In the genomic region with DNA sequence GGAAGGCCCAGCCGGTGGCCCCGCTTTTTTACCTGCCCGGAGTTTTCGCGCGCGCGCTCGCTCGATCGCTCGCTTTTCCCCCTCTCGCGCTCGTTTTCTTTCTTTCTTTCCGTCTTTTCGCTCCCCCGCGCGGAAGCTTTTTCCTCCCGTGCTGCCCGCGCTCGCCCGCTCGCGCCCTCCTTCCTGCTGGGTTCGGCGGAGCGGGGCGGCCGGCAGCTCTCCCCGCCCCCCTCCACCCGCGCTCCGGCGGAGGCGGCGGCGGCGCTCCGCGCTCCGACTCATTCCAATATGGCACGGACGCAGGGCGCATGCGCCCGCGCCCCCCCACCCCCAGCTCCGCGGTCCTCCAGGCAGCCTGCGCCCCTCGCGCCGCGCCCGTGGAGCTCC, we compare ENCODE assay signal across 8 cellular contexts. TPM values are rescaled to one million over a fixed set of nuclear protein-coding genes. Genes with fewer than 3 reads are reported as not detected.
DNase-seq lines count a peak whose midpoint lies in the region; ATAC-seq and TF ChIP-seq lines count a peak whose summit lies in the region.

A gene with protein sequence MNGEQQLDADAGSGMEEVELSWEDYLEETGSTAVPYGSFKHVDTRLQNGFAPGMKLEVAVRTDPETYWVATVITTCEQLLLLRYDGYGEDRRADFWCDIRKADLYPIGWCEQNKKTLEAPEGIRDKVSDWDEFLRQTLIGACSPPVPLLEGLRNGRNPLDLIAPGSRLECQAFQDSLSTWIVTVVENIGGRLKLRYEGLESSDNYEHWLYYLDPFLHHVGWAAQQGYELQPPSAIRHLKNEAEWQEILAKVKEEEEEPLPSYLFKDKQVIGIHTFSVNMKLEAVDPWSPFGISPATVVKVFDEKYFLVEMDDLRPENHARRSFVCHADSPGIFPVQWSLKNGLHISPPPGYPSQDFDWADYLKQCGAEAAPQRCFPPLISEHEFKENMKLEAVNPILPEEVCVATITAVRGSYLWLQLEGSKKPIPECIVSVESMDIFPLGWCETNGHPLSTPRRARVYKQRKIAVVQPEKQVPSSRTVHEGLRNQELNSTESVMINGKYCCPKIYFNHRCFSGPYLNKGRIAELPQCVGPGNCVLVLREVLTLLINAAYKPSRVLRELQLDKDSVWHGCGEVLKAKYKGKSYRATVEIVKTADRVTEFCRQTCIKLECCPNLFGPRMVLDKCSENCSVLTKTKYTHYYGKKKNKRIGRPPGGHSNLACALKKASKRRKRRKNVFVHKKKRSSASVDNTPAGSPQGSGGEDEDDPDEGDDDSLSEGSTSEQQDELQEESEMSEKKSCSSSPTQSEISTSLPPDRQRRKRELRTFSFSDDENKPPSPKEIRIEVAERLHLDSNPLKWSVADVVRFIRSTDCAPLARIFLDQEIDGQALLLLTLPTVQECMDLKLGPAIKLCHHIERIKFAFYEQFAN (minus strand): TSS at position 290 of the 387 bp plus-strand sequence. CDS start 76,945 bp downstream, outside the sequence.

- no peak within 1 kb of the TSS for H2BK5ac ChIP-seq in H9 (ENCODE audit: insufficient read length, low read length)

- H3K27me3 ChIP-seq in H9 (ENCODE audit: insufficient read depth, low read length) (peaks cover 3% of the 10 kb centered on the region; the same call in 1 of the 2 replicates), MM.1S (replicated peaks; ENCODE audit: insufficient read depth, low read length) (no peaks in the 10 kb centered on the region; the same call in 1 of the 2 replicates)

- DNase-seq in GM12865 (ENCODE audit: low read depth) (peak; percentile 89), H9 (peak; percentile 53), MM.1S (peak; percentile 72), left lobe of liver (ENCODE audit: low spot score) (peak; percentile 78), NCI-H1694 treated with DMSO at 0.1 percent for 48 hours (lab: John Stamatoyannopoulos, UW) (no peak)
- DNase-seq in activated CD4-positive, alpha-beta T cell treated with anti-CD3 and anti-CD28 coated beads for 24 hours (ENCODE audit: low read depth in 2 of 2) = peak; percentile 52 to 59
- peak; percentile 71 for DNase-seq in stimulated activated CD4-positive, alpha-beta T cell treated with anti-CD3 and anti-CD28 coated beads, Interleukin-2, amount 100 ng/mL, for 4 hours (ENCODE audit: low read depth)

- peaks cover 11% of the 10 kb centered on the region for H3K23me2 ChIP-seq in H9 (ENCODE audit: insufficient read length, low read depth, low read length, poor library complexity, severe bottlenecking)

- H2AFZ ChIP-seq in H9 (ENCODE audit: low read length) (no peak within 1 kb of the TSS), MM.1S (ENCODE audit: low read length) (peak within 1 kb of the TSS; percentile 86)

- peak within 1 kb of the TSS; percentile 69 for H3K14ac ChIP-seq in H9 (ENCODE audit: insufficient read depth, low read length)

- H3K9me3 Mint-ChIP-seq in H9 = 0 out of 5 replicates have a peak, but pooled peaks cover 0 to 4% of the 10 kb centered on the region in 2 experiments

- TF ChIP-seq CTCF in GM12865 (IDR thresholded peaks at IDR 0.05; ENCODE audit: insufficient read depth, low read depth, low read length, missing control alignments) = no peak
- TF ChIP-seq CTCF in H9 (conservative IDR thresholded peaks at IDR 0.05) = no peak
- TF ChIP-seq CTCF in MM.1S (IDR thresholded peaks at IDR 0.05; ENCODE audit: low read length) = no peak

- no peaks in the 10 kb centered on the region; the same call in 1 of the 2 replicates for H3K79me2 ChIP-seq in H9 (ENCODE audit: insufficient read depth, low read length)
- H3K79me2 ChIP-seq in MM.1S (ENCODE audit: low read length) = peaks cover 41% of the 10 kb centered on the region

- H3K36me3 ChIP-seq in MM.1S (replicated peaks; ENCODE audit: insufficient read depth, low read length) = no peaks in the 10 kb centered on the region

- H3K4me3 ChIP-seq in GM12865 (ENCODE audit: low read depth, low read length) = peak within 1 kb of the TSS; percentile 69
- peak within 1 kb of the TSS; percentile 78 for H3K4me3 ChIP-seq in MM.1S (ENCODE audit: low read length)

- H3K4ac ChIP-seq in H9 (ENCODE audit: low read depth, low read length) = no peak within 1 kb of the TSS

- no peak within 1 kb of the TSS for H3K56ac ChIP-seq in H9 (ENCODE audit: insufficient read length, low read depth, low read length)

- no peak within 1 kb of the TSS for H2BK120ac ChIP-seq in H9 (ENCODE audit: low read depth, low read length, poor library complexity, severe bottlenecking)

- peaks cover 18% of the 10 kb centered on the region in 2 experiments for H3K4me1 Mint-ChIP-seq in H9

- peak within 1 kb of the TSS; percentile 56 for H3K9ac ChIP-seq in H9 (ENCODE audit: extremely low read depth, insufficient read length, low read length)
- H3K9ac ChIP-seq in MM.1S (ENCODE audit: low read length) = peak within 1 kb of the TSS; percentile 84

- H3K4me1 ChIP-seq in H9 (ENCODE audit: insufficient read depth, low read length) (no peaks in the 10 kb centered on the region), MM.1S (ENCODE audit: low read length) (peaks cover 14% of the 10 kb centered on the region)

- no peak within 1 kb of the TSS for H2BK12ac ChIP-seq in H9 (ENCODE audit: insufficient read length, low read depth, low read length)

- H3K27ac ChIP-seq in H9 (ENCODE audit: insufficient read length, low read depth, low read length) = no peak within 1 kb of the TSS
- H3K27ac ChIP-seq in MM.1S (ENCODE audit: low read length) = peak within 1 kb of the TSS; percentile 64; the same call in 1 of the 2 replicates
- peak within 1 kb of the TSS; percentile 88 for H3K27ac ChIP-seq in cingulate gyrus (ENCODE audit: low read depth, low read length)

- no peak within 1 kb of the TSS for H3K23ac ChIP-seq in H9 (ENCODE audit: insufficient read length, low read depth, low read length)

- H3K4me2 ChIP-seq in H9 (ENCODE audit: insufficient read depth, insufficient read length, low read length) (peak within 1 kb of the TSS; percentile 91), MM.1S (ENCODE audit: low read depth, low read length) (peak within 1 kb of the TSS; percentile 91)

- H3K9me2 ChIP-seq in MM.1S (replicated peaks; ENCODE audit: insufficient read depth, low read length) = no peaks in the 10 kb centered on the region

- H3T11ph ChIP-seq in H9 (ENCODE audit: low read length) = no peak within 1 kb of the TSS

- WGBS in H9 (ENCODE audit: extremely low coverage, insufficient read length, low lambda C conversion rate) = no CpG with 5 or more reads among the region's 58 CpGs

- peaks cover 55% of the 10 kb centered on the region for H3K27me3 Mint-ChIP-seq in H9 (ENCODE audit: low read depth)

- H3F3A ChIP-seq in MM.1S (ENCODE audit: insufficient read depth, low read length) = peaks cover 22% of the 10 kb centered on the region

- no peak within 1 kb of the TSS for H3K27ac Mint-ChIP-seq in H9

- peaks cover 3% of the 10 kb centered on the region for H3K79me1 ChIP-seq in H9 (ENCODE audit: insufficient read depth, low read depth, low read length, poor library complexity, severe bottlenecking)

- no peak within 1 kb of the TSS for H2BK20ac ChIP-seq in H9 (ENCODE audit: low read depth, low read length, poor library complexity, severe bottlenecking)

- peak within 1 kb of the TSS; percentile 84 to 94 for H3K4me3 Mint-ChIP-seq in H9

- peak within 1 kb of the TSS; percentile 78 for H3K18ac ChIP-seq in H9 (ENCODE audit: insufficient read length, low read depth, low read length)

- H2AK5ac ChIP-seq in H9 (ENCODE audit: insufficient read length, low read length) = no peak within 1 kb of the TSS

- H4K8ac ChIP-seq in H9 (replicated peaks; ENCODE audit: insufficient read length, low read depth, low read length) = no peak within 1 kb of the TSS

- no peak within 1 kb of the TSS; the same call in 1 of the 2 replicates for H2BK15ac ChIP-seq in H9 (ENCODE audit: low read depth, low read length)

- no peaks in the 10 kb centered on the region for H4K20me1 ChIP-seq in H9 (ENCODE audit: control insufficient read depth, insufficient read depth, insufficient read length)
- no peaks in the 10 kb centered on the region for H4K20me1 ChIP-seq in MM.1S (ENCODE audit: insufficient read depth, low read length)

- no peaks in the 10 kb centered on the region for H3K9me3 ChIP-seq in H9 (ENCODE audit: control insufficient read depth, low read depth, low read length)
- no peaks in the 10 kb centered on the region for H3K9me3 ChIP-seq in MM.1S (replicated peaks; ENCODE audit: insufficient read depth, low read length)

- H3K36me3 Mint-ChIP-seq in H9 (ENCODE audit: insufficient read depth in 1 of 3, low read depth in 3 of 3) = peaks cover 0 to 6% (median 0%) of the 10 kb centered on the region in 3 experiments; a peak in 2 of 7 replicates

- no peak within 1 kb of the TSS for H4K5ac ChIP-seq in H9 (ENCODE audit: insufficient read length, low read depth, low read length)

- ATAC-seq in left lobe of liver = peak; percentile 70

- no peak within 1 kb of the TSS for H4K91ac ChIP-seq in H9 (ENCODE audit: insufficient read length, low read depth, low read length)

RNA-seq across cellular contexts. Expression of the gene that starts here (rescaled TPM):
- total RNA-seq in H9 (2021) (15.3 and 15.4 TPM in 2 replicates), left lobe of liver (14.0 TPM)
